In the genomic region with DNA sequence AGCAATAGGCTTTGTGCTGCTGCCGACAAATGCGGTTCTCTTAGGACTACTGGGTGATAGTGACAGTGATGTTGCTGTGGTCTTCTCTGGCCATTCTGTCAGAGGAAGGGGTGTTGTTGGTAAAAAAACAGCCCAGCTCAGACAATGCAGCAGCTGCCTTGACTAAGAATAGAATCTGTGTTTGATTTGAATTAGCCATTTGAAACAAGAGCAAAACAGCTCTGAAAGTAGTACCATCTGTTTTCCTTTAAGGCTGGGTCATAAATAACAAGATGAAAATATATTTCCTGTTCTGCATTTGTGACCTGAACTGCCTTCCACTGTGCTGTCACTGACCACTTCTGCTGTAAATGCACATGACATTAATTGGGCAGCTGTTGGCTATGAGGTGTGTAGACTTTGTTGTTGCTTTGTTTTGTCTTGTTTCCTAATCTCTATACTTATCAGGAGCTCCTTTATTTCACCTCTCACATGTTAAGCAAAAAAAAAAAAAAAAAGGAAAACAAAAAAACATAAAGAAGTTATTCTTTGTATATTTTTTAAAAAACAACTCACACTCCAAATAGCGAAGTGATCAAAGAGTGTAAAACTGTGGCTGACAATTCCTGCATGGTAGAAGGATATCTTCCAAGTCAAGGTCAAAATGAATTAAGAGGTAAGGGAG, we compare ENCODE assay signal across 10 cellular contexts.
DNase-seq lines count a peak whose midpoint lies in the region; ATAC-seq and TF ChIP-seq lines count a peak whose summit lies in the region.
"Had no signal": no experiment of that assay in that cellular context is flagged by ENCODE, and none has a peak within 500 bp of the region (broad histone marks: within the 10 kb centered on the region; RNA-seq: fewer than 3 reads in every experiment).

No MANE protein-coding gene starts in this region.

- peaks cover 11% of the 10 kb centered on the region for H3K4me1 Mint-ChIP-seq in mesothelial cell of epicardium

- H3K9me3 ChIP-seq in tibial artery = no peaks in the 10 kb centered on the region

- H3K36me3 Mint-ChIP-seq in mesothelial cell of epicardium = no peaks in the 10 kb centered on the region

- peak; percentile 77 for ATAC-seq in GM18909 (IDR thresholded peaks at IDR 0.05; ENCODE audit: poor library complexity, unreplicated experiment)
- ATAC-seq in HG02623 (IDR thresholded peaks at IDR 0.05; ENCODE audit: unreplicated experiment) = peak; percentile 67

- no peaks in the 10 kb centered on the region for H3K27me3 Mint-ChIP-seq in mesothelial cell of epicardium (ENCODE audit: low read depth)

- H3K36me3 ChIP-seq in tibial artery = no peaks in the 10 kb centered on the region

- H3K27me3 ChIP-seq in dorsolateral prefrontal cortex (no peaks in the 10 kb centered on the region), tibial artery (no peaks in the 10 kb centered on the region)

- DNase-seq in NCI-H1092 treated with DMSO at 0.1 percent for 48 hours (lab: John Stamatoyannopoulos, UW) (peak; percentile 54), mesothelial cell of epicardium (ENCODE audit: low spot score in 2 of 2, unreplicated experiment in 2 of 2) (no peak), dorsolateral prefrontal cortex (no peak), SW480 (ENCODE audit: low spot score) (no peak), tibial artery (no peak), ureter (ENCODE audit: low spot score) (no peak)
- DNase-seq: activated effector memory CD4-positive, alpha-beta T cell treated with anti-CD3 and anti-CD28 coated beads, Interleukin-2, amount 50 U/mL, for 16 hours; foreskin melanocyte had no signal

- H3K4me3 ChIP-seq in dorsolateral prefrontal cortex (no peak overlapping the region), tibial artery (no peak overlapping the region)

- H3K4me3 Mint-ChIP-seq in mesothelial cell of epicardium = no peak overlapping the region

- H3K9me3 Mint-ChIP-seq in mesothelial cell of epicardium = peaks cover 33% of the 10 kb centered on the region

- intact Hi-C loops in dorsolateral prefrontal cortex (cut with DNase I) (no loop called here), tibial artery (cut with DNase I; ENCODE audit: low total_unique reads) (no loop called here)

- TF ChIP-seq CTCF in mesothelial cell of epicardium (IDR thresholded peaks at IDR 0.05; ENCODE audit: unreplicated experiment) (no peak), dorsolateral prefrontal cortex (IDR thresholded peaks at IDR 0.05 in 54 of 56, conservative IDR thresholded peaks at IDR 0.05 in 2 of 56; ENCODE audit: low read depth in 1 of 56, partially characterized antibody in 56 of 56) (no peak), tibial artery (IDR thresholded peaks at IDR 0.05) (no peak)

- H3K27ac ChIP-seq in dorsolateral prefrontal cortex (peak overlapping the region in 3 of 59 donors; percentile 10 to 36 (median 33)), tibial artery (no peak overlapping the region)

- H3K4me1 ChIP-seq in tibial artery = no peaks in the 10 kb centered on the region

- H3K27ac Mint-ChIP-seq in mesothelial cell of epicardium = peak overlapping the region; percentile 1
